ENCODE assay signal across 1 cellular context in genomic region chr6:15250440-15251168, GRCh38.
TF ChIP-seq lines count a peak whose summit lies in the region.

No MANE protein-coding gene starts in this region.

TF ChIP-seq in GM12878, 131 proteins besides CTCF, POLR2A, EP300 and RAD21:
- TF ChIP-seq MLLT1 (IDR thresholded peaks at IDR 0.05): peak; percentile 93
- no peak for TF ChIP-seq LARP7 (IDR thresholded peaks at IDR 0.05)
